In genomic region chr9:127634698-127635097, GRCh38 we compare ENCODE assay signal across 12 cellular contexts. TPM values are rescaled to one million over a fixed set of nuclear protein-coding genes. Genes with fewer than 3 reads are reported as not detected.
A peak's percentile ranks its signal among the peaks of the same experiment; 100 is the strongest.
DNase-seq lines count a peak whose midpoint lies in the region; ATAC-seq and TF ChIP-seq lines count a peak whose summit lies in the region.
"Had no signal": no experiment of that assay in that cellular context is flagged by ENCODE, and none has a peak within 500 bp of the region (broad histone marks: within the 10 kb centered on the region; RNA-seq: fewer than 3 reads in every experiment).

No MANE protein-coding gene starts in this region.

- TF ChIP-seq CTCF in heart left ventricle (IDR thresholded peaks at IDR 0.05) = no peak
- TF ChIP-seq CTCF in right atrium auricular region (IDR thresholded peaks at IDR 0.05) = no peak
- no peak for TF ChIP-seq CTCF in colonic mucosa (IDR thresholded peaks at IDR 0.05)
- TF ChIP-seq CTCF in suprapubic skin (IDR thresholded peaks at IDR 0.05) = no peak
- TF ChIP-seq CTCF in osteoblast (IDR thresholded peaks at IDR 0.05; ENCODE audit: extremely low read depth, low read depth, low read length) = no peak

- DNase-seq in heart left ventricle (no peak), right atrium auricular region (ENCODE audit: low spot score) (no peak), MV-4-11 (lab: John Stamatoyannopoulos, UW) (peak; percentile 19), colonic mucosa (no peak), suprapubic skin (ENCODE audit: low spot score in 2 of 2) (no peak), osteoblast (ENCODE audit: insufficient read length, low spot score, missing footprints) (no peak), HPDE6-E6E7 (ENCODE audit: extremely low spot score) (no peak)
- DNase-seq in effector CD4-positive, alpha-beta T cell = no peak
- DNase-seq: activated CD8-positive, alpha-beta memory T cell treated with anti-CD3 and anti-CD28 coated beads, Interleukin-2, amount 50 U/mL, for 48 hours; Kasumi-1; stimulated activated naive CD4-positive, alpha-beta T cell treated with Interleukin-2 at 50 U/mL for 16 hours had no signal

- no peak overlapping the region for H3K9ac ChIP-seq in colonic mucosa (ENCODE audit: low read depth in 2 of 2, low read length in 2 of 2)

- TF ChIP-seq POLR2A in heart left ventricle (IDR thresholded peaks at IDR 0.05) = no peak
- no peak for TF ChIP-seq POLR2A in suprapubic skin (IDR thresholded peaks at IDR 0.05)

- H3K4me3 ChIP-seq in heart left ventricle (no peak overlapping the region), right atrium auricular region (no peak overlapping the region), colonic mucosa (no peak overlapping the region), suprapubic skin (no peak overlapping the region), osteoblast (ENCODE audit: insufficient read depth, low read length) (no peak overlapping the region)

- H3K36me3 ChIP-seq in heart left ventricle (no peaks in the 10 kb centered on the region), right atrium auricular region (no peaks in the 10 kb centered on the region), colonic mucosa (no peaks in the 10 kb centered on the region), suprapubic skin (no peaks in the 10 kb centered on the region), osteoblast (ENCODE audit: insufficient read depth, low read length) (peaks cover 3% of the 10 kb centered on the region)

- H3K9me3 ChIP-seq in heart left ventricle (no peaks in the 10 kb centered on the region), right atrium auricular region (no peaks in the 10 kb centered on the region), colonic mucosa (no peaks in the 10 kb centered on the region), suprapubic skin (no peaks in the 10 kb centered on the region), osteoblast (ENCODE audit: low read depth, low read length) (no peaks in the 10 kb centered on the region)

- H3K4me2 ChIP-seq in osteoblast (ENCODE audit: insufficient read depth, low read length) = no peak overlapping the region

- H2AFZ ChIP-seq in osteoblast (ENCODE audit: low read length) = no peak overlapping the region

- TF ChIP-seq EP300 in suprapubic skin (IDR thresholded peaks at IDR 0.05) = no peak

- no peaks in the 10 kb centered on the region for H3K27me3 ChIP-seq in heart left ventricle
- no peaks in the 10 kb centered on the region for H3K27me3 ChIP-seq in right atrium auricular region
- H3K27me3 ChIP-seq in colonic mucosa = no peaks in the 10 kb centered on the region
- no peaks in the 10 kb centered on the region for H3K27me3 ChIP-seq in suprapubic skin
- no peaks in the 10 kb centered on the region for H3K27me3 ChIP-seq in osteoblast (ENCODE audit: insufficient read depth, low read length)

- H3K27ac ChIP-seq in heart left ventricle = peak overlapping the region in 11 of 12 donors; percentile 35 to 77 (median 70)
- peak overlapping the region in 1 of 2 donors; percentile 34 for H3K27ac ChIP-seq in right atrium auricular region
- H3K27ac ChIP-seq in colonic mucosa = peak overlapping the region; percentile 37
- H3K27ac ChIP-seq in suprapubic skin = peak overlapping the region; percentile 45
- no peak overlapping the region for H3K27ac ChIP-seq in osteoblast (ENCODE audit: low read depth, low read length)
- H3K27ac ChIP-seq: RWPE1 had no signal

- H4K20me1 ChIP-seq in osteoblast (ENCODE audit: insufficient read depth, low read length) = peaks cover 15% of the 10 kb centered on the region

- 86 to 89% (median 87%) methylated on average over 5 of the region's 5 CpGs for WGBS in heart left ventricle, 4 donors
- WGBS in suprapubic skin = 92% methylated on average over 5 of the region's 5 CpGs

- ATAC-seq in heart left ventricle = no peak

- peaks cover 35% of the 10 kb centered on the region for H3K79me2 ChIP-seq in osteoblast (ENCODE audit: insufficient read depth, low read length)

- H3K4me1 ChIP-seq in heart left ventricle = peaks cover 7 to 71% (median 40%) of the 10 kb centered on the region in 12 donors
- peaks cover 0 to 27% of the 10 kb centered on the region in 2 donors for H3K4me1 ChIP-seq in right atrium auricular region
- peaks cover 9% of the 10 kb centered on the region for H3K4me1 ChIP-seq in colonic mucosa
- peaks cover 28% of the 10 kb centered on the region for H3K4me1 ChIP-seq in suprapubic skin
- H3K4me1 ChIP-seq in osteoblast (ENCODE audit: insufficient read depth, low read length) = peaks cover 6% of the 10 kb centered on the region

- intact Hi-C loops in heart left ventricle (cut with DNase I) (no loop called here), colonic mucosa (cut with DNase I) (no loop called here)

RNA-seq across cellular contexts. Expression of gene STXBP1, which starts 22.6 kb away (rescaled TPM):
- 100 to 1,000 TPM in 1 of 9 donors, 10 to 100 TPM in 8; 35.9 to 102 (median 50.2) TPM for total RNA-seq in heart left ventricle
- 10 to 100 TPM; 14.0 to 23.7 TPM for polyA plus RNA-seq in heart left ventricle
- total RNA-seq in right atrium auricular region = 10 to 100 TPM; 44.9 to 72.8 TPM
- 10 to 100 TPM in 1 of 2 donors, 1 to 10 TPM in 1; 8.2 to 15.8 TPM for total RNA-seq in colonic mucosa
- 10 to 100 TPM; 18.4 to 28.2 (median 24.5) TPM for total RNA-seq in suprapubic skin
- total RNA-seq in osteoblast = 19.9 and 23.0 TPM in 2 replicates
